Comparison of ENCODE assay signal across 28 cellular contexts in the genomic region with DNA sequence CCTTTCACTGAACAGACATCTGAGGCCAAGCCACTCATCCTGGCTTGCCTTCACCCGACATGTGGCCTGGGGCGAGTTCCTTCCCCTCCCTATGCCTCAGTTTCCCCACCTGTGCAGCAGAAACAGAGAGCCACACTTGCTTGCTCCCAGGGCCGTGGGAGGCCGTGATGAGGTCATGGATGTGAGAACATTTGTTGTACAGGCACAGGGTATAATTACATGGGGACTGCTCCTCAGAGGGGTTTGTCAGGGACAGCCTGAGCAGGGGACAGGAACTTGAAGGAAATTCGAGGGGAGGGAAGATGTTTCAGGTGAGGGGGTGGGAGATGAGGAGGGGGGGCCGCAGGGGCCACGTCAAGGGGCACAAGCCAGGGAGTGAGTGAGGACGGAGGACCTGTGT. TPM values are rescaled to one million over a fixed set of nuclear protein-coding genes. Genes with fewer than 3 reads are reported as not detected.
"Had no signal": no experiment of that assay in that cellular context is flagged by ENCODE, and none has a peak within 500 bp of the region (broad histone marks: within the 10 kb centered on the region; RNA-seq: fewer than 3 reads in every experiment).

No MANE protein-coding gene starts in this region.

- H3K9me3 ChIP-seq: ascending aorta, body of pancreas, MG63, Peyer's patch, SK-N-SH had no signal

- DNase-seq: activated CD4-positive, alpha-beta memory T cell treated with anti-CD3 and anti-CD28 coated beads, Interleukin-2, amount 10 ng/mL, durations not matched to agents 7 days and 5 days; activated CD4-positive, alpha-beta T cell treated with anti-CD3 and anti-CD28 coated beads for 36 hours; activated CD4-positive, alpha-beta T cell treated with anti-CD3 and anti-CD28 coated beads, Interleukin-2, amount 50 U/mL, for 1 hour; activated CD8-positive, alpha-beta memory T cell treated with anti-CD3 and anti-CD28 coated beads, Interleukin-2, amount 50 U/mL, for 4 hours; activated gamma-delta T cell treated with Interleukin-2 at 50 U/mL for 16 hours; activated naive CD4-positive, alpha-beta T cell treated with anti-CD3 and anti-CD28 coated beads, Interleukin-2, amount 50 U/mL, for 16 hours; activated naive CD8-positive, alpha-beta T cell treated with anti-CD3 and anti-CD28 coated beads, Interleukin-2, amount 10 ng/mL, durations not matched to agents 7 days and 5 days; activated T-cell treated with anti-CD3 and anti-CD28 coated beads, Interleukin-2, amount 50 U/mL, for 72 hours; amniotic stem cell; body of pancreas; MG63; MV-4-11; NCI-H1105; NCI-H1436; NCI-H1694 treated with DMSO at 0.1 percent for 48 hours; NCI-H2029 treated with DMSO at 0.1 percent for 48 hours; NCI-H345; NCI-H510A; NCI-H526 treated with DMSO at 0.1 percent for 48 hours; NCI-H82; Peyer's patch; SK-N-SH; T-helper 1 cell; WERI-Rb-1 had no signal

- H3K9ac ChIP-seq: SK-N-SH had no signal

- H3K36me3 Mint-ChIP-seq: activated naive CD8-positive, alpha-beta T cell treated with anti-CD3 and anti-CD28 coated beads, Interleukin-2, amount 10 ng/mL, durations not matched to agents 7 days and 5 days had no signal

- H3K4me3 ChIP-seq: ascending aorta, body of pancreas, MG63, Peyer's patch had no signal

- H3K36me3 ChIP-seq: ascending aorta, MG63, Peyer's patch, WERI-Rb-1 had no signal

- H3K4me2 ChIP-seq: SK-N-SH had no signal

- ATAC-seq: activated CD4-positive, alpha-beta T cell treated with anti-CD3 and anti-CD28 coated beads for 36 hours; activated T-cell treated with anti-CD3 and anti-CD28 coated beads, Interleukin-2, amount 50 U/mL, for 72 hours; body of pancreas had no signal

- H3K27ac Mint-ChIP-seq: activated CD4-positive, alpha-beta memory T cell treated with anti-CD3 and anti-CD28 coated beads, Interleukin-2, amount 10 ng/mL, durations not matched to agents 7 days and 5 days; activated CD4-positive, alpha-beta T cell treated with anti-CD3 and anti-CD28 coated beads for 36 hours; activated naive CD8-positive, alpha-beta T cell treated with anti-CD3 and anti-CD28 coated beads, Interleukin-2, amount 10 ng/mL, durations not matched to agents 7 days and 5 days; activated T-cell treated with anti-CD3 and anti-CD28 coated beads, Interleukin-2, amount 50 U/mL, for 72 hours; activated T-helper 2 cell treated with anti-CD3 and anti-CD28 coated beads, Interferon-gamma antibody, Interleukin-2, Interleukin-4, amounts not matched to agents 10 μg/mL and 5 μg/mL and 100 μg/mL, durations not matched to agents 14 hours and 24 hours and 36 hours had no signal

- H3K4me1 Mint-ChIP-seq: activated CD4-positive, alpha-beta memory T cell treated with anti-CD3 and anti-CD28 coated beads, Interleukin-2, amount 10 ng/mL, durations not matched to agents 7 days and 5 days; activated CD4-positive, alpha-beta T cell treated with anti-CD3 and anti-CD28 coated beads for 36 hours; activated naive CD8-positive, alpha-beta T cell treated with anti-CD3 and anti-CD28 coated beads, Interleukin-2, amount 10 ng/mL, durations not matched to agents 7 days and 5 days had no signal

- H3K27me3 ChIP-seq: ascending aorta, body of pancreas, MG63, Peyer's patch had no signal

- H3K4me3 Mint-ChIP-seq: activated CD4-positive, alpha-beta memory T cell treated with anti-CD3 and anti-CD28 coated beads, Interleukin-2, amount 10 ng/mL, durations not matched to agents 7 days and 5 days; activated CD4-positive, alpha-beta T cell treated with anti-CD3 and anti-CD28 coated beads for 36 hours; activated naive CD8-positive, alpha-beta T cell treated with anti-CD3 and anti-CD28 coated beads, Interleukin-2, amount 10 ng/mL, durations not matched to agents 7 days and 5 days; activated T-cell treated with anti-CD3 and anti-CD28 coated beads, Interleukin-2, amount 50 U/mL, for 72 hours had no signal

- H3K27me3 Mint-ChIP-seq: activated CD4-positive, alpha-beta memory T cell treated with anti-CD3 and anti-CD28 coated beads, Interleukin-2, amount 10 ng/mL, durations not matched to agents 7 days and 5 days; activated CD4-positive, alpha-beta T cell treated with anti-CD3 and anti-CD28 coated beads for 36 hours; activated naive CD8-positive, alpha-beta T cell treated with anti-CD3 and anti-CD28 coated beads, Interleukin-2, amount 10 ng/mL, durations not matched to agents 7 days and 5 days had no signal

- H3K27ac ChIP-seq: ascending aorta, body of pancreas, Peyer's patch, WERI-Rb-1 had no signal

- H3K4me1 ChIP-seq: ascending aorta, body of pancreas, Peyer's patch had no signal

- H3K9me3 Mint-ChIP-seq: activated CD4-positive, alpha-beta memory T cell treated with anti-CD3 and anti-CD28 coated beads, Interleukin-2, amount 10 ng/mL, durations not matched to agents 7 days and 5 days; activated naive CD8-positive, alpha-beta T cell treated with anti-CD3 and anti-CD28 coated beads, Interleukin-2, amount 10 ng/mL, durations not matched to agents 7 days and 5 days; activated T-cell treated with anti-CD3 and anti-CD28 coated beads, Interleukin-2, amount 50 U/mL, for 72 hours; activated T-helper 2 cell treated with anti-CD3 and anti-CD28 coated beads, Interferon-gamma antibody, Interleukin-2, Interleukin-4, amounts not matched to agents 10 μg/mL and 5 μg/mL and 100 μg/mL, durations not matched to agents 14 hours and 24 hours and 36 hours had no signal

RNA-seq across cellular contexts. Expression of gene ALPL, which starts 56.1 kb away (rescaled TPM):
- total RNA-seq: activated CD4-positive, alpha-beta memory T cell treated with anti-CD3 and anti-CD28 coated beads, Interleukin-2, amount 10 ng/mL, durations not matched to agents 7 days and 5 days; activated CD4-positive, alpha-beta T cell treated with anti-CD3 and anti-CD28 coated beads for 36 hours; activated naive CD8-positive, alpha-beta T cell treated with anti-CD3 and anti-CD28 coated beads, Interleukin-2, amount 10 ng/mL, durations not matched to agents 7 days and 5 days; activated T-helper 2 cell treated with anti-CD3 and anti-CD28 coated beads, Interferon-gamma antibody, Interleukin-2, Interleukin-4, amounts not matched to agents 10 μg/mL and 5 μg/mL and 100 μg/mL, durations not matched to agents 14 hours and 24 hours and 36 hours; bronchial epithelial cell; T-helper 2 cell treated with Interferon-gamma antibody and Interleukin-4, amounts not matched to agents 100 ng/mL and 5 ng/mL, for 36 hours had no signal
